In genomic region chr5:131796793-131797693, GRCh38 we compare ENCODE assay signal across 1 cellular context.
TF ChIP-seq lines count a peak whose summit lies in the region.

Gene FNIP1 (minus strand): TSS chr5:131797017. CDS start chr5:131796921, 96 bp downstream.

TF ChIP-seq in GM12878, 131 proteins besides CTCF, POLR2A, EP300 and RAD21 (continued from another document):
- peak; percentile 53; the same call in 1 of the 2 replicates for TF ChIP-seq BACH1 (IDR thresholded peaks at IDR 0.05; ENCODE audit: borderline replicate concordance)
- TF ChIP-seq RBBP5 (conservative IDR thresholded peaks at IDR 0.05): no peak
- TF ChIP-seq MXI1 (IDR thresholded peaks at IDR 0.05; ENCODE audit: low read depth, low read length): no peak
- TF ChIP-seq SP1 (IDR thresholded peaks at IDR 0.05; ENCODE audit: low read depth, low read length): peak; percentile 82
